Comparison of ENCODE assay signal across 1 cellular context in the genomic region with DNA sequence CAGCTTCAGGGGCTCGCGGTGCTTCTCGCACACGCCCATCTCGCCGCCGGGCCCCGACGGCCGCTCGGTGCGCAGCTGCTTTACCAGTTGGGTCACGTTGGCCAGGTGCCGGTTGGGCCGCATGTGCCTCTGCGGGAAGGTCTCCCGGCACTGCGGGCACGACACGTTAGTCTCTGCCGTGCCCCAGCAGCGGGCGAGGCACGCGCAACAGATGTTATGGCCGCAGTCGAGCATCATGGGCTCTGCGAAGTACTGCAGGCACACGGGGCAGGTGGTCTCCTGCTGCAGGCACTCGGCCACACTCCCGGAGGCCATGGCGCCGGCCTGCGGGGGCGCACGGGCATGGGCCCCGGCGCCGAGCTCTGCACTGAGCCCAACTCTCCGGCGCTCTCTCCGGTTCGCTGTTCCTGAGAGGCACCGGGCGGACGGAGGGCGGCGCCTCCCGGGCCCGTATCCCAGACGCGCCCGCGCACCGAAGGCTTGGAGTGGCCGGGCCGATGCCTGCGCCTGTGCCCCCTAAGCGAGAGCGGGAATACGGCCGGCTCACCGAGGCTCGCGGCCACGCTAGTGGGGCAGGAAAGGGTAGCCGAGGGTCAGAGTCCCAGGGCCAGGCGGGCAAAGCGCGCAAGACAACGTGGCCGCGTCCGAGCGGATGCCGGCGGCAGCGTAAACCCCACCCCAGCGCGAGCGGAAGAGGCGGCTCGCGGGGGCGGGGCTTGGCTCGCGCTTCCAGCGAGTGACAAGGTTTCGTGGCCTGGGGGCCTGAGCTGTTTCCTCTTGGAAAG.
TF ChIP-seq lines count a peak whose summit lies in the region.

A gene with protein sequence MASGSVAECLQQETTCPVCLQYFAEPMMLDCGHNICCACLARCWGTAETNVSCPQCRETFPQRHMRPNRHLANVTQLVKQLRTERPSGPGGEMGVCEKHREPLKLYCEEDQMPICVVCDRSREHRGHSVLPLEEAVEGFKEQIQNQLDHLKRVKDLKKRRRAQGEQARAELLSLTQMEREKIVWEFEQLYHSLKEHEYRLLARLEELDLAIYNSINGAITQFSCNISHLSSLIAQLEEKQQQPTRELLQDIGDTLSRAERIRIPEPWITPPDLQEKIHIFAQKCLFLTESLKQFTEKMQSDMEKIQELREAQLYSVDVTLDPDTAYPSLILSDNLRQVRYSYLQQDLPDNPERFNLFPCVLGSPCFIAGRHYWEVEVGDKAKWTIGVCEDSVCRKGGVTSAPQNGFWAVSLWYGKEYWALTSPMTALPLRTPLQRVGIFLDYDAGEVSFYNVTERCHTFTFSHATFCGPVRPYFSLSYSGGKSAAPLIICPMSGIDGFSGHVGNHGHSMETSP (minus strand): TSS at position 668 of the 785 bp plus-strand sequence. CDS start 353 bp downstream, at position 315.

TF ChIP-seq in HepG2, 621 proteins besides CTCF, POLR2A, EP300 and RAD21 (continued from another document and continues in another):
- TF ChIP-seq, protein P1, sequence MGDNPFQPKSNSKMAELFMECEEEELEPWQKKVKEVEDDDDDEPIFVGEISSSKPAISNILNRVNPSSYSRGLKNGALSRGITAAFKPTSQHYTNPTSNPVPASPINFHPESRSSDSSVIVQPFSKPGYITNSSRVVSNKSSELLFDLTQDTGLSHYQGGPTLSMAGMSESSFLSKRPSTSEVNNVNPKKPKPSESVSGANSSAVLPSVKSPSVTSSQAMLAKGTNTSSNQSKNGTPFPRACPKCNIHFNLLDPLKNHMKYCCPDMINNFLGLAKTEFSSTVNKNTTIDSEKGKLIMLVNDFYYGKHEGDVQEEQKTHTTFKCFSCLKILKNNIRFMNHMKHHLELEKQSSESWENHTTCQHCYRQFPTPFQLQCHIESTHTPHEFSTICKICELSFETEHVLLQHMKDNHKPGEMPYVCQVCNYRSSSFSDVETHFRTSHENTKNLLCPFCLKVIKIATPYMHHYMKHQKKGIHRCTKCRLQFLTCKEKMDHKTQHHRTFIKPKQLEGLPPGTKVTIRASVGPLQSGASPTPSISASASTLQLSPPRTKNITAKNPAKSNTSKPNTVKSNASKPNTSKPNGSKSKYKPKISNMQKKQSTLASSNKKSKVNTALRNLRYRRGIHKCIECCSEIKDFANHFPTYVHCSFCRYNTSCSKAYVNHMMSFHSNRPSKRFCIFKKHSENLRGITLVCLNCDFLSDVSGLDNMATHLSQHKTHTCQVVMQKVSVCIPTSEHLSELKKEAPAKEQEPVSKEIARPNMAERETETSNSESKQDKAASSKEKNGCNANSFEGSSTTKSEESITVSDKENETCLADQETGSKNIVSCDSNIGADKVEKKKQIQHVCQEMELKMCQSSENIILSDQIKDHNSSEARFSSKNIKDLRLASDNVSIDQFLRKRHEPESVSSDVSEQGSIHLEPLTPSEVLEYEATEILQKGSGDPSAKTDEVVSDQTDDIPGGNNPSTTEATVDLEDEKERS (CRISPR knock-in tag; IDR thresholded peaks at IDR 0.05): peak; percentile 79; the same call in 1 of the 2 replicates
- TF ChIP-seq HOXA7 (CRISPR knock-in tag; IDR thresholded peaks at IDR 0.05) (no peak), PCBP2 (optimal IDR thresholded peaks at IDR 0.05; ENCODE audit: low read depth, low read length, poor library complexity, severe bottlenecking) (no peak), AGO2 (optimal IDR thresholded peaks at IDR 0.05; ENCODE audit: low read depth, low read length) (peak; percentile 99), ZEB1 (IDR thresholded peaks at IDR 0.05; ENCODE audit: insufficient replicate concordance, low read depth) (no peak), ZNF24 (IDR thresholded peaks at IDR 0.05) (no peak), FOXA3 (CRISPR knock-in tag; IDR thresholded peaks at IDR 0.05) (peak; percentile 63), SATB2 (CRISPR knock-in tag; IDR thresholded peaks at IDR 0.05) (no peak), ZFP36L1 (CRISPR knock-in tag; IDR thresholded peaks at IDR 0.05) (peak; percentile 24; the same call in 1 of the 2 replicates), HNRNPH1 (optimal IDR thresholded peaks at IDR 0.05; ENCODE audit: low read depth, low read length) (no peak), JUNB (CRISPR knock-in tag; IDR thresholded peaks at IDR 0.05; ENCODE audit: borderline replicate concordance) (no peak), ATAD3A (CRISPR knock-in tag; IDR thresholded peaks at IDR 0.05) (peak; percentile 31; the same call in 1 of the 2 replicates), NFRKB (IDR thresholded peaks at IDR 0.05) (no peak), PAWR (CRISPR knock-in tag; IDR thresholded peaks at IDR 0.05; ENCODE audit: borderline replicate concordance) (no peak), MYNN (CRISPR knock-in tag; IDR thresholded peaks at IDR 0.05; ENCODE audit: low read depth) (peak; percentile 4; the same call in 1 of the 2 replicates), MTA1 (CRISPR knock-in tag; IDR thresholded peaks at IDR 0.05; ENCODE audit: borderline replicate concordance) (no peak; the same call in 1 of the 2 replicates), MBNL3 (CRISPR knock-in tag; conservative IDR thresholded peaks at IDR 0.05) (no peak), IKZF1 (IDR thresholded peaks at IDR 0.05) (no peak), FOXP1 (IDR thresholded peaks at IDR 0.05) (no peak), FOXP1 (CRISPR knock-in tag; IDR thresholded peaks at IDR 0.05) (no peak; the same call in 1 of the 2 replicates), LCORL (IDR thresholded peaks at IDR 0.05) (no peak), LCORL (CRISPR knock-in tag; IDR thresholded peaks at IDR 0.05) (peak; percentile 74), NBN (conservative IDR thresholded peaks at IDR 0.05) (no peak), FOXM1 (CRISPR knock-in tag; IDR thresholded peaks at IDR 0.05) (peak; percentile 17; the same call in 1 of the 2 replicates), RFX5 (IDR thresholded peaks at IDR 0.05; ENCODE audit: low read depth, low read length) (peak; percentile 15; the same call in 1 of the 2 replicates), PRMT3 (CRISPR knock-in tag; IDR thresholded peaks at IDR 0.05; ENCODE audit: borderline replicate concordance, low read depth) (no peak; the same call in 1 of the 2 replicates), BCL6 (CRISPR knock-in tag; IDR thresholded peaks at IDR 0.05) (peak; percentile 54; the same call in 1 of the 2 replicates), ZNF552 (CRISPR knock-in tag; IDR thresholded peaks at IDR 0.05; ENCODE audit: borderline replicate concordance) (peak; percentile 93), ZFP62 (CRISPR knock-in tag; IDR thresholded peaks at IDR 0.05) (peak; percentile 78; the same call in 1 of the 2 replicates), ZNF510 (CRISPR knock-in tag; IDR thresholded peaks at IDR 0.05; ENCODE audit: low read depth) (no peak; the same call in 1 of the 2 replicates), ZNF224 (CRISPR knock-in tag; IDR thresholded peaks at IDR 0.05) (peak; percentile 98; the same call in 1 of the 2 replicates), SOX5 (CRISPR knock-in tag; IDR thresholded peaks at IDR 0.05; ENCODE audit: borderline replicate concordance) (peak; percentile 52; the same call in 1 of the 2 replicates), SNAI1 (CRISPR knock-in tag; IDR thresholded peaks at IDR 0.05; ENCODE audit: borderline replicate concordance) (0 out of 2 replicates have a peak, but pooled peaks have one; percentile 80), TBL1XR1 (IDR thresholded peaks at IDR 0.05; ENCODE audit: borderline replicate concordance, low read length, partially characterized antibody) (peak; percentile 46), ZNF282 (IDR thresholded peaks at IDR 0.05; ENCODE audit: partially characterized antibody) (no peak)
- TF ChIP-seq, protein P2, sequence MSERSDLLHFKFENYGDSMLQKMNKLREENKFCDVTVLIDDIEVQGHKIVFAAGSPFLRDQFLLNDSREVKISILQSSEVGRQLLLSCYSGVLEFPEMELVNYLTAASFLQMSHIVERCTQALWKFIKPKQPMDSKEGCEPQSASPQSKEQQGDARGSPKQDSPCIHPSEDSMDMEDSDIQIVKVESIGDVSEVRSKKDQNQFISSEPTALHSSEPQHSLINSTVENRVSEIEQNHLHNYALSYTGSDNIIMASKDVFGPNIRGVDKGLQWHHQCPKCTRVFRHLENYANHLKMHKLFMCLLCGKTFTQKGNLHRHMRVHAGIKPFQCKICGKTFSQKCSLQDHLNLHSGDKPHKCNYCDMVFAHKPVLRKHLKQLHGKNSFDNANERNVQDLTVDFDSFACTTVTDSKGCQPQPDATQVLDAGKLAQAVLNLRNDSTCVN (CRISPR knock-in tag; IDR thresholded peaks at IDR 0.05; ENCODE audit: borderline replicate concordance): peak; percentile 56; the same call in 1 of the 2 replicates
- TF ChIP-seq, protein P3, sequence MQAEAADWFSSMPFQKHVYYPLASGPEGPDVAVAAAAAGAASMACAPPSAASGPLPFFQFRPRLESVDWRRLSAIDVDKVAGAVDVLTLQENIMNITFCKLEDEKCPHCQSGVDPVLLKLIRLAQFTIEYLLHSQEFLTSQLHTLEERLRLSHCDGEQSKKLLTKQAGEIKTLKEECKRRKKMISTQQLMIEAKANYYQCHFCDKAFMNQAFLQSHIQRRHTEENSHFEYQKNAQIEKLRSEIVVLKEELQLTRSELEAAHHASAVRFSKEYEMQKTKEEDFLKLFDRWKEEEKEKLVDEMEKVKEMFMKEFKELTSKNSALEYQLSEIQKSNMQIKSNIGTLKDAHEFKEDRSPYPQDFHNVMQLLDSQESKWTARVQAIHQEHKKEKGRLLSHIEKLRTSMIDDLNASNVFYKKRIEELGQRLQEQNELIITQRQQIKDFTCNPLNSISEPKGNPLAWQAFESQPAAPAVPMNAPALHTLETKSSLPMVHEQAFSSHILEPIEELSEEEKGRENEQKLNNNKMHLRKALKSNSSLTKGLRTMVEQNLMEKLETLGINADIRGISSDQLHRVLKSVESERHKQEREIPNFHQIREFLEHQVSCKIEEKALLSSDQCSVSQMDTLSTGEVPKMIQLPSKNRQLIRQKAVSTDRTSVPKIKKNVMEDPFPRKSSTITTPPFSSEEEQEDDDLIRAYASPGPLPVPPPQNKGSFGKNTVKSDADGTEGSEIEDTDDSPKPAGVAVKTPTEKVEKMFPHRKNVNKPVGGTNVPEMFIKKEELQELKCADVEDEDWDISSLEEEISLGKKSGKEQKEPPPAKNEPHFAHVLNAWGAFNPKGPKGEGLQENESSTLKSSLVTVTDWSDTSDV (CRISPR knock-in tag; IDR thresholded peaks at IDR 0.05): peak; percentile 89
- TF ChIP-seq, protein P4, sequence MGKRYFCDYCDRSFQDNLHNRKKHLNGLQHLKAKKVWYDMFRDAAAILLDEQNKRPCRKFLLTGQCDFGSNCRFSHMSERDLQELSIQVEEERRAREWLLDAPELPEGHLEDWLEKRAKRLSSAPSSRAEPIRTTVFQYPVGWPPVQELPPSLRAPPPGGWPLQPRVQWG (CRISPR knock-in tag; IDR thresholded peaks at IDR 0.05; ENCODE audit: borderline replicate concordance, low read depth): no peak
- TF ChIP-seq, protein P5, sequence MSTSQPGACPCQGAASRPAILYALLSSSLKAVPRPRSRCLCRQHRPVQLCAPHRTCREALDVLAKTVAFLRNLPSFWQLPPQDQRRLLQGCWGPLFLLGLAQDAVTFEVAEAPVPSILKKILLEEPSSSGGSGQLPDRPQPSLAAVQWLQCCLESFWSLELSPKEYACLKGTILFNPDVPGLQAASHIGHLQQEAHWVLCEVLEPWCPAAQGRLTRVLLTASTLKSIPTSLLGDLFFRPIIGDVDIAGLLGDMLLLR (CRISPR knock-in tag; IDR thresholded peaks at IDR 0.05): peak; percentile 88
- TF ChIP-seq, protein P6, sequence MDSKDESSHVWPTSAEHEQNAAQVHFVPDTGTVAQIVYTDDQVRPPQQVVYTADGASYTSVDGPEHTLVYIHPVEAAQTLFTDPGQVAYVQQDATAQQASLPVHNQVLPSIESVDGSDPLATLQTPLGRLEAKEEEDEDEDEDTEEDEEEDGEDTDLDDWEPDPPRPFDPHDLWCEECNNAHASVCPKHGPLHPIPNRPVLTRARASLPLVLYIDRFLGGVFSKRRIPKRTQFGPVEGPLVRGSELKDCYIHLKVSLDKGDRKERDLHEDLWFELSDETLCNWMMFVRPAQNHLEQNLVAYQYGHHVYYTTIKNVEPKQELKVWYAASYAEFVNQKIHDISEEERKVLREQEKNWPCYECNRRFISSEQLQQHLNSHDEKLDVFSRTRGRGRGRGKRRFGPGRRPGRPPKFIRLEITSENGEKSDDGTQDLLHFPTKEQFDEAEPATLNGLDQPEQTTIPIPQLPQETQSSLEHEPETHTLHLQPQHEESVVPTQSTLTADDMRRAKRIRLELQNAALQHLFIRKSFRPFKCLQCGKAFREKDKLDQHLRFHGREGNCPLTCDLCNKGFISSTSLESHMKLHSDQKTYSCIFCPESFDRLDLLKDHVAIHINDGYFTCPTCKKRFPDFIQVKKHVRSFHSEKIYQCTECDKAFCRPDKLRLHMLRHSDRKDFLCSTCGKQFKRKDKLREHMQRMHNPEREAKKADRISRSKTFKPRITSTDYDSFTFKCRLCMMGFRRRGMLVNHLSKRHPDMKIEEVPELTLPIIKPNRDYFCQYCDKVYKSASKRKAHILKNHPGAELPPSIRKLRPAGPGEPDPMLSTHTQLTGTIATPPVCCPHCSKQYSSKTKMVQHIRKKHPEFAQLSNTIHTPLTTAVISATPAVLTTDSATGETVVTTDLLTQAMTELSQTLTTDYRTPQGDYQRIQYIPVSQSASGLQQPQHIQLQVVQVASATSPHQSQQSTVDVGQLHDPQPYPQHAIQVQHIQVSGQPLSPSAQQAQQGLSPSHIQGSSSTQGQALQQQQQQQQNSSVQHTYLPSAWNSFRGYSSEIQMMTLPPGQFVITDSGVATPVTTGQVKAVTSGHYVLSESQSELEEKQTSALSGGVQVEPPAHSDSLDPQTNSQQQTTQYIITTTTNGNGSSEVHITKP (CRISPR knock-in tag; IDR thresholded peaks at IDR 0.05; ENCODE audit: low read depth): no peak
- TF ChIP-seq, protein P7, sequence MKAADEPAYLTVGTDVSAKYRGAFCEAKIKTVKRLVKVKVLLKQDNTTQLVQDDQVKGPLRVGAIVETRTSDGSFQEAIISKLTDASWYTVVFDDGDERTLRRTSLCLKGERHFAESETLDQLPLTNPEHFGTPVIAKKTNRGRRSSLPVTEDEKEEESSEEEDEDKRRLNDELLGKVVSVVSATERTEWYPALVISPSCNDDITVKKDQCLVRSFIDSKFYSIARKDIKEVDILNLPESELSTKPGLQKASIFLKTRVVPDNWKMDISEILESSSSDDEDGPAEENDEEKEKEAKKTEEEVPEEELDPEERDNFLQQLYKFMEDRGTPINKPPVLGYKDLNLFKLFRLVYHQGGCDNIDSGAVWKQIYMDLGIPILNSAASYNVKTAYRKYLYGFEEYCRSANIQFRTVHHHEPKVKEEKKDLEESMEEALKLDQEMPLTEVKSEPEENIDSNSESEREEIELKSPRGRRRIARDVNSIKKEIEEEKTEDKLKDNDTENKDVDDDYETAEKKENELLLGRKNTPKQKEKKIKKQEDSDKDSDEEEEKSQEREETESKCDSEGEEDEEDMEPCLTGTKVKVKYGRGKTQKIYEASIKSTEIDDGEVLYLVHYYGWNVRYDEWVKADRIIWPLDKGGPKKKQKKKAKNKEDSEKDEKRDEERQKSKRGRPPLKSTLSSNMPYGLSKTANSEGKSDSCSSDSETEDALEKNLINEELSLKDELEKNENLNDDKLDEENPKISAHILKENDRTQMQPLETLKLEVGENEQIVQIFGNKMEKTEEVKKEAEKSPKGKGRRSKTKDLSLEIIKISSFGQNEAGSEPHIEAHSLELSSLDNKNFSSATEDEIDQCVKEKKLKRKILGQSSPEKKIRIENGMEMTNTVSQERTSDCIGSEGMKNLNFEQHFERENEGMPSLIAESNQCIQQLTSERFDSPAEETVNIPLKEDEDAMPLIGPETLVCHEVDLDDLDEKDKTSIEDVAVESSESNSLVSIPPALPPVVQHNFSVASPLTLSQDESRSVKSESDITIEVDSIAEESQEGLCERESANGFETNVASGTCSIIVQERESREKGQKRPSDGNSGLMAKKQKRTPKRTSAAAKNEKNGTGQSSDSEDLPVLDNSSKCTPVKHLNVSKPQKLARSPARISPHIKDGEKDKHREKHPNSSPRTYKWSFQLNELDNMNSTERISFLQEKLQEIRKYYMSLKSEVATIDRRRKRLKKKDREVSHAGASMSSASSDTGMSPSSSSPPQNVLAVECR (CRISPR knock-in tag; IDR thresholded peaks at IDR 0.05; ENCODE audit: borderline replicate concordance): peak; percentile 99
